Comparison of ENCODE assay signal across 27 cellular contexts in genomic region chr10:101507241-101507640, GRCh38.
"Had no signal": no experiment of that assay in that cellular context is flagged by ENCODE, and none has a peak within 500 bp of the region (broad histone marks: within the 10 kb centered on the region; RNA-seq: fewer than 3 reads in every experiment).

No MANE protein-coding gene starts in this region.

- H3K4me1 ChIP-seq: gastrocnemius medialis, left lung, pancreas, thyroid gland had no signal

- H3K27ac ChIP-seq: dorsolateral prefrontal cortex, epithelial cell of prostate, gastrocnemius medialis, heart left ventricle, hepatocyte, left lung, neutrophil, pancreas, stomach, thyroid gland had no signal

- ATAC-seq: esophagus mucosa; gastrocnemius medialis; heart left ventricle; left lung; mucosa of descending colon; natural killer cell treated with Interleukin-12 subunit alpha and Interleukin-12 subunit beta and Interleukin-15 and Interleukin-18, amount 100 ng/mL, for 72 hours; pancreas; sciatic nerve had no signal

- H3K27me3 ChIP-seq: dorsolateral prefrontal cortex, gastrocnemius medialis, heart left ventricle, hepatocyte, left lung, neutrophil, pancreas, stomach, thyroid gland had no signal

- H3K36me3 ChIP-seq: gastrocnemius medialis, heart left ventricle, left lung, neutrophil, pancreas, stomach, thyroid gland had no signal

- DNase-seq: dorsolateral prefrontal cortex; effector CD4-positive, alpha-beta T cell; endodermal cell; foreskin fibroblast; gastrocnemius medialis; heart left ventricle; kidney; left lung; mesenchymal stem cell; mucosa of descending colon; naive B cell; pancreas; stimulated activated CD4-positive, alpha-beta T cell treated with anti-CD3 and anti-CD28 coated beads, Interleukin-12 subunit alpha, Interleukin-12 subunit beta, amount 100 ng/mL, for 4 hours; stimulated activated CD4-positive, alpha-beta T cell treated with anti-CD3 and anti-CD28 coated beads, Interleukin-1b, Interleukin-23, amount 100 ng/mL, for 48 hours; stimulated activated CD4-positive, alpha-beta T cell treated with anti-CD3 and anti-CD28 coated beads, Interleukin-4, amount 100 ng/mL, for 1 hour; stimulated activated CD8-positive, alpha-beta memory T cell treated with anti-CD3 and anti-CD28 coated beads, Interleukin-4, amount 100 ng/mL, for 48 hours; stimulated activated naive CD4-positive, alpha-beta T cell treated with Interleukin-2 at 50 U/mL for 16 hours; stomach; thyroid gland; trophoblast cell had no signal

- H3K4me3 ChIP-seq: gastrocnemius medialis, heart left ventricle, hepatocyte, left lung, mucosa of descending colon, pancreas, smooth muscle cell, stomach, thyroid gland had no signal

- H3K9me3 ChIP-seq: gastrocnemius medialis, heart left ventricle, left lung, mucosa of descending colon, neutrophil, pancreas, stomach, thyroid gland had no signal
